23 cellular contexts compared by ENCODE assay signal in the genomic region with DNA sequence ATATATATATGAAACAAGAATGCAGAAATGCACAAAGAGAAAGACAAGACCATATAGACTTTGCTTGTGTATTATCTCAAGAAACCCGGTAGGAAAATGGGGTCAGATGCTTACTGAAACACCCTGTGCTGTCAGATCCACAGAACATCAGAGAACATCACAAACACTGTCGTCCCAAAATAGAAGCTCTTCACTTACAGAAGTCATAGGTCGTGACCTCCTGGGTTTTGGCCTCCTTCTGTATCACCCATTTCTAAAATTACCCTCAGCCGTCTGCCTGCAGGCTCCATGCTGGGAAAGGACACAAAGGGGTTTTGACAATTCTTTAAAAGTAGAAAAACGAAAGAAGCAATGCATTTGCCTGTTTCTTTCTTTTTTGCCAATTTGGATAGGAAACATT.
"Had no signal": no experiment of that assay in that cellular context is flagged by ENCODE, and none has a peak within 500 bp of the region (broad histone marks: within the 10 kb centered on the region; RNA-seq: fewer than 3 reads in every experiment).

No MANE protein-coding gene starts in this region.

- DNase-seq: IMR-90, Karpas-422, KG1, MG63, NCI-H1092, NCI-H1105 treated with DMSO at 0.1 percent for 48 hours, NCI-H1417 treated with DMSO at 0.1 percent for 48 hours, NCI-H146, NCI-H1694 treated with DMSO at 0.1 percent for 48 hours, NCI-H1930, NCI-H2081, NCI-H2107, NCI-H2227 treated with DMSO at 0.1 percent for 48 hours, NCI-H524, NCI-H526 treated with DMSO at 0.1 percent for 48 hours, NCI-H748 treated with DMSO at 0.1 percent for 48 hours, OCI-M1, PC-9, Peyer's patch, SHP77, SJCRH30, SW 1271 had no signal

- H3K4me1 ChIP-seq: Peyer's patch, SJCRH30 had no signal

- H3K9me3 ChIP-seq: MG63, Peyer's patch, SJCRH30 had no signal

- H3K27me3 ChIP-seq: Peyer's patch, SJCRH30 had no signal

- H3K27ac ChIP-seq: PC-9, Peyer's patch, SJCRH30, SK-N-MC had no signal

- H3K4me3 ChIP-seq: MG63, PC-9, Peyer's patch, SJCRH30, SK-N-MC had no signal

- H3K36me3 ChIP-seq: MG63, Peyer's patch, SJCRH30 had no signal
